ENCODE assay signal across 24 cellular contexts in the genomic region with DNA sequence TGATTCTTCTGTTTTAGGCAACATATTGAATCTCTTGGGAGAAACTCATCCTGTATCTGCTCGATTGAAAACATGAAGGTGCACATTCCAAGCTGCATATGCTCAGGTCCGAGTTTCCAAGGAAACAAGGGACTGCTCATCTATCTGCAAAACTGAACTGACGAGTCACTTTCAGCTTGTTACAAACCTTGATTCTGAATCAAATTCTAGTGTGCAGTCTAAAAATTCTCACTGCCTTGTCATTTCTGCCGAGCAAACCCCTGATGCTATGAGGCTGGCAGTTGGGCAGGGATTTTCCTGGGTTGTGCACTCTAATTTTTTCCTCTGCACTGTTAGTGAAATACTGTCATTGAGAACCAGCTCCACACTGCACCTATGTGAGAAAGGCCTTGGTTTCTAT.
DNase-seq lines count a peak whose midpoint lies in the region; FAIRE-seq and TF ChIP-seq lines count a peak whose summit lies in the region.
"Had no signal": no experiment of that assay in that cellular context is flagged by ENCODE, and none has a peak within 500 bp of the region (broad histone marks: within the 10 kb centered on the region; RNA-seq: fewer than 3 reads in every experiment).

No MANE protein-coding gene starts in this region.

- CTCF ChIA-PET in activated naive CD4-positive, alpha-beta T cell treated with anti-CD3 and anti-CD28 coated beads for 36 hours (lab: Charles Lee) = no interaction called here

- no peaks in the 10 kb centered on the region for H3K79me2 ChIP-seq in keratinocyte (ENCODE audit: control insufficient read depth, insufficient read depth, low read length)

- H3K27ac ChIP-seq in VCaP = peak overlapping the region; percentile 20; the same call in 1 of the 2 replicates
- no peak overlapping the region for H3K27ac ChIP-seq in keratinocyte (ENCODE audit: control insufficient read depth, insufficient read depth, low read length)
- H3K27ac ChIP-seq: left ventricle myocardium inferior, suprapubic skin had no signal

- dilution Hi-C loops in keratinocyte (cut with MboI; ENCODE audit: extremely low pct_ligation_motif_present, low sequenced_read_pairs) = no loop called here

- no peaks in the 10 kb centered on the region for H3K9me3 ChIP-seq in keratinocyte (ENCODE audit: control insufficient read depth, low read depth, low read length)
- H3K9me3 ChIP-seq: left ventricle myocardium inferior, suprapubic skin had no signal

- no peak for TF ChIP-seq POLR2A in H54 (IDR thresholded peaks at IDR 0.05; ENCODE audit: low read depth, low read length)

- peak overlapping the region; percentile 38 for H2AFZ ChIP-seq in keratinocyte (ENCODE audit: control insufficient read depth, low read length)

- no peaks in the 10 kb centered on the region for H3K9me3 Mint-ChIP-seq in type B pancreatic cell
- no peaks in the 10 kb centered on the region for H3K9me3 Mint-ChIP-seq in activated naive CD4-positive, alpha-beta T cell treated with anti-CD3 and anti-CD28 coated beads for 36 hours
- H3K9me3 Mint-ChIP-seq: activated B cell treated with CpG ODN at 0.5 μM for 24 hours; dendritic cell treated with granulocyte-macrophage colony-stimulating factor and Interleukin-4, amounts not matched to agents 40 ng/mL and 50 ng/mL, for 4 days; nephron progenitor cell had no signal

- H4K20me1 ChIP-seq in keratinocyte (ENCODE audit: control insufficient read depth, extremely low read depth, insufficient read depth, low read length) = no peaks in the 10 kb centered on the region

- TF ChIP-seq CTCF in VCaP (conservative IDR thresholded peaks at IDR 0.05) (no peak), keratinocyte (optimal IDR thresholded peaks at IDR 0.05 in 1 of 3, IDR thresholded peaks at IDR 0.05 in 1 of 3, conservative IDR thresholded peaks at IDR 0.05 in 1 of 3; ENCODE audit: extremely low read depth in 1 of 3, insufficient read depth in 2 of 3, low read length in 3 of 3) (no peak), type B pancreatic cell (conservative IDR thresholded peaks at IDR 0.05) (no peak)

- intact Hi-C loops in activated naive CD4-positive, alpha-beta T cell treated with anti-CD3 and anti-CD28 coated beads for 36 hours (cut with micrococcal nuclease) = no loop called here

- no peaks in the 10 kb centered on the region for H3K27me3 ChIP-seq in keratinocyte (ENCODE audit: control insufficient read depth, extremely low read depth, insufficient read depth, low read length)
- H3K27me3 ChIP-seq: suprapubic skin had no signal

- no peaks in the 10 kb centered on the region for H3K27me3 Mint-ChIP-seq in type B pancreatic cell
- peaks cover 11% of the 10 kb centered on the region for H3K27me3 Mint-ChIP-seq in activated naive CD4-positive, alpha-beta T cell treated with anti-CD3 and anti-CD28 coated beads for 36 hours (ENCODE audit: low read depth)
- H3K27me3 Mint-ChIP-seq: activated B cell treated with CpG ODN at 0.5 μM for 24 hours; B cell; dendritic cell treated with granulocyte-macrophage colony-stimulating factor and Interleukin-4, amounts not matched to agents 40 ng/mL and 50 ng/mL, for 4 days; progenitor cell of endocrine pancreas had no signal

- no peaks in the 10 kb centered on the region for H3K36me3 Mint-ChIP-seq in type B pancreatic cell
- H3K36me3 Mint-ChIP-seq in activated naive CD4-positive, alpha-beta T cell treated with anti-CD3 and anti-CD28 coated beads for 36 hours (ENCODE audit: low read depth) = no peaks in the 10 kb centered on the region

- H3K4me2 ChIP-seq in keratinocyte (ENCODE audit: control insufficient read depth, extremely low read depth, insufficient read depth, low read depth, low read length) = no peak overlapping the region

- H3K27ac Mint-ChIP-seq in type B pancreatic cell = peak overlapping the region; percentile 49
- H3K27ac Mint-ChIP-seq in activated naive CD4-positive, alpha-beta T cell treated with anti-CD3 and anti-CD28 coated beads for 36 hours = no peak overlapping the region
- H3K27ac Mint-ChIP-seq: activated B cell treated with CpG ODN at 0.5 μM for 24 hours; B cell; dendritic cell treated with granulocyte-macrophage colony-stimulating factor and Interleukin-4, amounts not matched to agents 40 ng/mL and 50 ng/mL, for 4 days; nephron progenitor cell; progenitor cell of endocrine pancreas had no signal

- H3K4me3 ChIP-seq in keratinocyte (ENCODE audit: control insufficient read depth in 2 of 3, extremely low read depth in 1 of 3, insufficient read depth in 2 of 3, low read depth in 1 of 3, low read length in 3 of 3) = no peak overlapping the region
- H3K4me3 ChIP-seq: K562, left ventricle myocardium inferior, suprapubic skin had no signal

- in situ Hi-C loops in G401 (cut with HindIII; ENCODE audit: low sequenced_read_pairs) = no loop called here

- peak overlapping the region; percentile 13 for H3K4me3 Mint-ChIP-seq in type B pancreatic cell
- no peak overlapping the region for H3K4me3 Mint-ChIP-seq in activated naive CD4-positive, alpha-beta T cell treated with anti-CD3 and anti-CD28 coated beads for 36 hours
- H3K4me3 Mint-ChIP-seq: activated B cell treated with CpG ODN at 0.5 μM for 24 hours; B cell; dendritic cell treated with granulocyte-macrophage colony-stimulating factor and Interleukin-4, amounts not matched to agents 40 ng/mL and 50 ng/mL, for 4 days; nephron progenitor cell had no signal

- no peaks in the 10 kb centered on the region for H3K9me1 ChIP-seq in keratinocyte (ENCODE audit: control insufficient read depth, extremely low read depth, insufficient read depth, low read length)

- peaks cover 8% of the 10 kb centered on the region for H3K4me1 Mint-ChIP-seq in type B pancreatic cell (ENCODE audit: unreplicated experiment)
- H3K4me1 Mint-ChIP-seq in activated naive CD4-positive, alpha-beta T cell treated with anti-CD3 and anti-CD28 coated beads for 36 hours (ENCODE audit: low read depth) = no peaks in the 10 kb centered on the region
- H3K4me1 Mint-ChIP-seq: activated B cell treated with CpG ODN at 0.5 μM for 24 hours, B cell, nephron progenitor cell had no signal

- H3K4me1 ChIP-seq in keratinocyte (ENCODE audit: control insufficient read depth, extremely low read depth, insufficient read depth, low read length) = peaks cover 4% of the 10 kb centered on the region
- H3K4me1 ChIP-seq: left ventricle myocardium inferior, suprapubic skin had no signal

- H3K9ac ChIP-seq in keratinocyte (ENCODE audit: control insufficient read depth, extremely low read depth, insufficient read depth, low read length) = no peak overlapping the region

- no peaks in the 10 kb centered on the region for H3K36me3 ChIP-seq in keratinocyte (ENCODE audit: control insufficient read depth in 2 of 2, extremely low read depth in 1 of 2, insufficient read depth in 2 of 2, low read length in 2 of 2)
- H3K36me3 ChIP-seq: left ventricle myocardium inferior, suprapubic skin had no signal

- DNase-seq in G401 (ENCODE audit: low spot score) (peak; percentile 70), keratinocyte (ENCODE audit: low read depth, low spot score) (no peak), type B pancreatic cell (ENCODE audit: extremely low spot score, unreplicated experiment) (no peak), dedifferentiated amniotic fluid mesenchymal stem cell (ENCODE audit: extremely low spot score) (no peak), H54 (ENCODE audit: insufficient read length, low spot score) (no peak)
- DNase-seq in activated naive CD4-positive, alpha-beta T cell treated with anti-CD3 and anti-CD28 coated beads for 36 hours = no peak
- DNase-seq: activated B cell treated with CpG ODN at 0.5 μM for 24 hours; activated CD4-positive, alpha-beta T cell treated with anti-CD3 and anti-CD28 coated beads, Interleukin-2, amount 50 U/mL, for 48 hours; activated effector memory CD4-positive, alpha-beta T cell treated with anti-CD3 and anti-CD28 coated beads, Interleukin-2, amount 50 U/mL, for 16 hours; EL; left ventricle myocardium inferior; NCI-H1436; NCI-H2107; NCI-H524 treated with DMSO at 0.1 percent for 48 hours; nephron progenitor cell; RPMI8226 had no signal

- peak; percentile 41 for FAIRE-seq in keratinocyte (lab: Jason Lieb, UNC)
- no peak for FAIRE-seq in H54 (lab: Jason Lieb, UNC)
- FAIRE-seq: D721Med, H1, K562 had no signal
